Comparison of ENCODE assay signal across 8 cellular contexts in genomic region chr19:41998246-41999020, GRCh38.
A peak's percentile ranks its signal among the peaks of the same experiment; 100 is the strongest.
DNase-seq lines count a peak whose midpoint lies in the region.

No MANE protein-coding gene starts in this region.

- DNase-seq in NCI-H2029 (lab: John Stamatoyannopoulos, UW) (peak; percentile 56), NCI-H2029 treated with DMSO at 0.1 percent for 48 hours (lab: John Stamatoyannopoulos, UW) (no peak), NCI-H1930 (lab: John Stamatoyannopoulos, UW) (peak; percentile 48 to 78), activated T-cell treated with anti-CD3 and anti-CD28 coated beads for 48 hours (ENCODE audit: low read depth) (peak; percentile 55), head of caudate nucleus (peak in 28 of 42 donors; percentile 24 to 71 (median 46)), activated gamma-delta T cell treated with Interleukin-2 at 50 U/mL for 16 hours (no peak), NK-92 (lab: John Stamatoyannopoulos, UW; ENCODE audit: unreplicated experiment) (no peak)
- peak; percentile 41 for DNase-seq in stimulated activated CD4-positive, alpha-beta T cell treated with anti-CD3 and anti-CD28 coated beads, Interleukin-12 subunit alpha, Interleukin-12 subunit beta, amount 100 ng/mL, for 4 hours

- intact Hi-C loops in head of caudate nucleus (cut with DNase I), result no loop called here

Comparison
In these comparisons a context has a peak if more than half of its experiments do, and no peak if none do; other contexts are left out.
1. DNase-seq: peak in NCI-H2029 (single experiment), NCI-H1930 (2 of 2), activated T-cell treated with anti-CD3 and anti-CD28 coated beads for 48 hours (single experiment), head of caudate nucleus (28 of 42) and stimulated activated CD4-positive, alpha-beta T cell treated with anti-CD3 and anti-CD28 coated beads, Interleukin-12 subunit alpha, Interleukin-12 subunit beta, amount 100 ng/mL, for 4 hours (single experiment); none in NCI-H2029 treated with DMSO at 0.1 percent for 48 hours (single experiment), activated gamma-delta T cell treated with Interleukin-2 at 50 U/mL for 16 hours (single experiment) and NK-92 (single experiment).